9 cellular contexts compared by ENCODE assay signal in genomic region chr19:52343548-52343947, GRCh38. TPM values are rescaled to one million over a fixed set of nuclear protein-coding genes. Genes with fewer than 3 reads are reported as not detected.
DNase-seq lines count a peak whose midpoint lies in the region; TF ChIP-seq lines count a peak whose summit lies in the region.
"Had no signal": no experiment of that assay in that cellular context is flagged by ENCODE, and none has a peak within 500 bp of the region (broad histone marks: within the 10 kb centered on the region; RNA-seq: fewer than 3 reads in every experiment).

No MANE protein-coding gene starts in this region.

- H3K9me3 Mint-ChIP-seq in endodermal cell (peaks cover 3% of the 10 kb centered on the region), neural crest cell (peaks cover 3% of the 10 kb centered on the region)

- H3K4me3 Mint-ChIP-seq in endodermal cell (no peak overlapping the region), neural crest cell (peak overlapping the region; percentile 68)

- H3K4me3 ChIP-seq in endodermal cell (ENCODE audit: low read length) (no peak overlapping the region), uterus (no peak overlapping the region)
- H3K4me3 ChIP-seq: SJSA1 had no signal

- H3K36me3 Mint-ChIP-seq in endodermal cell (ENCODE audit: low read depth) (peaks cover 40% of the 10 kb centered on the region), neural crest cell (ENCODE audit: low read depth) (peaks cover 19% of the 10 kb centered on the region)

- H3K4me1 Mint-ChIP-seq in endodermal cell, result peaks cover 8% of the 10 kb centered on the region
- peaks cover 3% of the 10 kb centered on the region for H3K4me1 Mint-ChIP-seq in neural crest cell

- peaks cover 25% of the 10 kb centered on the region for H3K9me3 ChIP-seq in endodermal cell (ENCODE audit: control insufficient read depth, low read length)
- no peaks in the 10 kb centered on the region for H3K9me3 ChIP-seq in uterus
- H3K9me3 ChIP-seq: SJSA1 had no signal

- H3K27me3 Mint-ChIP-seq in endodermal cell (ENCODE audit: insufficient read depth) (no peaks in the 10 kb centered on the region), neural crest cell (ENCODE audit: low read depth) (no peaks in the 10 kb centered on the region)

- H3K4me1 ChIP-seq in endodermal cell (ENCODE audit: control insufficient read depth, insufficient read depth, low read length) (no peaks in the 10 kb centered on the region), uterus (no peaks in the 10 kb centered on the region)
- H3K4me1 ChIP-seq: SJSA1 had no signal

- DNase-seq in ELF-1 (ENCODE audit: low read depth, low spot score) (peak; percentile 88), NCI-H1048 (lab: John Stamatoyannopoulos, UW) (peak; percentile 24), endodermal cell (peak; percentile 91), neural crest cell (ENCODE audit: low read depth, low spot score) (peak; percentile 57), uterus (peak; percentile 36 to 48), Kasumi-1 (lab: John Stamatoyannopoulos, UW) (no peak), NCI-H2107 (lab: John Stamatoyannopoulos, UW) (no peak)
- DNase-seq in activated CD4-positive, alpha-beta T cell treated with anti-CD3 and anti-CD28 coated beads, Interleukin-2, amount 50 U/mL, for 24 hours (ENCODE audit: low read depth in 1 of 2, low spot score in 1 of 2), result peak; percentile 14 to 17

- H3K27me3 ChIP-seq in endodermal cell (ENCODE audit: control insufficient read depth, insufficient read depth, low read length, poor library complexity, severe bottlenecking) (no peaks in the 10 kb centered on the region), uterus (no peaks in the 10 kb centered on the region)
- H3K27me3 ChIP-seq: SJSA1 had no signal

- H3K27ac Mint-ChIP-seq in endodermal cell, result no peak overlapping the region
- H3K27ac Mint-ChIP-seq in neural crest cell (ENCODE audit: unreplicated experiment), result no peak overlapping the region

- intact Hi-C loops in uterus (cut with DNase I; ENCODE audit: low total_unique reads), result no loop called here

- H3K36me3 ChIP-seq in endodermal cell (ENCODE audit: control insufficient read depth, insufficient read depth, low read length), result peaks cover 22% of the 10 kb centered on the region
- H3K36me3 ChIP-seq in uterus, result no peaks in the 10 kb centered on the region
- H3K36me3 ChIP-seq: SJSA1 had no signal

- TF ChIP-seq CTCF in endodermal cell (conservative IDR thresholded peaks at IDR 0.05), result peak; percentile 87
- peak; percentile 69 for TF ChIP-seq CTCF in neural crest cell (conservative IDR thresholded peaks at IDR 0.05)
- peak; percentile 19 to 55 (median 36) for TF ChIP-seq CTCF in uterus (IDR thresholded peaks at IDR 0.05)

- 43 to 45% methylated on average over 8 of the region's 8 CpGs for WGBS in endodermal cell (ENCODE audit: insufficient coverage in 1 of 2, insufficient read length in 1 of 2), 2 experiments

- H3K9ac ChIP-seq in endodermal cell (ENCODE audit: extremely low read depth, low read length, poor library complexity, severe bottlenecking), result no peak overlapping the region

- H3K27ac ChIP-seq in endodermal cell (ENCODE audit: low read depth, low read length) (no peak overlapping the region), uterus (no peak overlapping the region)
- H3K27ac ChIP-seq: SJSA1 had no signal

- no peak for TF ChIP-seq POLR2A in uterus (IDR thresholded peaks at IDR 0.05)

RNA-seq across cellular contexts. Expression of gene ZNF610, which starts 7.5 kb away (rescaled TPM):
- total RNA-seq in endodermal cell (10 to 100 TPM in 1 of 2 donors, 1 to 10 TPM in 1; 8.1 to 15.2 TPM), neural crest cell (10.0 and 11.5 TPM in 2 replicates), uterus (10 to 100 TPM in 1 of 4 donors, 1 to 10 TPM in 2, under 1 TPM in 1; 0.29 to 13.8 (median 3.0) TPM)
- polyA plus RNA-seq in endodermal cell (2013, experiment 1 of 2), result 10.4 TPM
- polyA plus RNA-seq in endodermal cell (2013, experiment 2 of 2), result 10.6 TPM

RNA-seq across cellular contexts. Expression of gene ZNF880, which starts 26.2 kb away (rescaled TPM):
- total RNA-seq in endodermal cell (10 to 100 TPM; 13.5 to 20.9 TPM), neural crest cell (9.7 and 10.0 TPM in 2 replicates), uterus (10 to 100 TPM; 19.2 to 87.3 (median 30.5) TPM)
- polyA plus RNA-seq in endodermal cell (2013, experiment 1 of 2), result 14.9 TPM
- 12.9 TPM for polyA plus RNA-seq in endodermal cell (2013, experiment 2 of 2)

RNA-seq across cellular contexts. Expression of gene ZNF480, which starts 46.6 kb away (rescaled TPM):
- total RNA-seq in endodermal cell (10 to 100 TPM; 31.1 to 38.5 TPM), neural crest cell (24.7 and 25.2 TPM in 2 replicates), uterus (10 to 100 TPM in 2 of 4 donors, 1 to 10 TPM in 2; 2.4 to 16.4 (median 10.5) TPM)
- 13.1 TPM for polyA plus RNA-seq in endodermal cell (2013, experiment 1 of 2)
- 14.9 TPM for polyA plus RNA-seq in endodermal cell (2013, experiment 2 of 2)

RNA-seq across cellular contexts. Expression of gene ZNF528, which starts 54.1 kb away (rescaled TPM):
- total RNA-seq in endodermal cell (10 to 100 TPM in 1 of 2 donors, 1 to 10 TPM in 1; 2.9 to 39.1 TPM), neural crest cell (7.7 and 8.3 TPM in 2 replicates), uterus (10 to 100 TPM in 3 of 4 donors, 1 to 10 TPM in 1; 6.2 to 80.7 (median 49.4) TPM)
- 1.9 TPM for polyA plus RNA-seq in endodermal cell (2013, experiment 1 of 2)
- polyA plus RNA-seq in endodermal cell (2013, experiment 2 of 2), result 1.1 TPM

Comparison
In these comparisons a context has a peak if more than half of its experiments do, and no peak if none do; other contexts are left out.
1. DNase-seq: peak in ELF-1 (single experiment), NCI-H1048 (single experiment), activated CD4-positive, alpha-beta T cell treated with anti-CD3 and anti-CD28 coated beads, Interleukin-2, amount 50 U/mL, for 24 hours (2 of 2), endodermal cell (single experiment), neural crest cell (single experiment) and uterus (2 of 2); none in Kasumi-1 (0 of 2) and NCI-H2107 (single experiment).
2. CTCF ChIP-seq: peak in every context shown above with its lines; median percentile 87 in endodermal cell; 69 in neural crest cell; 36 in uterus.